In the genomic region with DNA sequence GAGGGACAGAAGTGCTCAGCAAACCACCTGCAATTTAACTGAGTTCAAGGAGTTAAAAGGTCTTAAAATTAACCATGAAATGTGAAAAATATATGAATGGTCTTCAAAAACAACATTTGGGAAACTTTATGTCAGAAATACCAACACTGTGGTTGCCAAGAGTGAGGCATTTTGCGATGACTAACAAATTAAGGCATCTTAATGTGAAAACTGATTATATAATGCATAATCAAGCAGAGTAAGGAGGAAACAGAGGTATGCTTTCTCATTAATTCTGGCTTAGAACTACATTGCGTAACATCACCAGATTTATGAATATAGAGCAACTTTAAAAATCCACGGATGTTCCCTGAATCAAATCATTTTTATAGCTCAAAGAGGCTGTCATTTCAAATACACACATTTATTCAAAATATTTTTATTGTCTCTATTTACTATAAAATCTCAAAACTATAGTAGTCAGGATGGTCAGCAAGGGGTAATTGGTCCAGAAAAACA, we compare ENCODE assay signal across 25 cellular contexts.
DNase-seq lines count a peak whose midpoint lies in the region; ATAC-seq, FAIRE-seq and TF ChIP-seq lines count a peak whose summit lies in the region.
"Had no signal": no experiment of that assay in that cellular context is flagged by ENCODE, and none has a peak within 500 bp of the region (broad histone marks: within the 10 kb centered on the region; RNA-seq: fewer than 3 reads in every experiment).

No MANE protein-coding gene starts in this region.

- H3K14ac ChIP-seq in IMR-90 (replicated peaks; ENCODE audit: low read depth, low read length) (no peak overlapping the region), H1 (ENCODE audit: insufficient read length) (no peak overlapping the region)

- POLR2A ChIA-PET in IMR-90 (lab: Charles Lee; ENCODE audit: unreplicated experiment) (no interaction called here), H1 (lab: Charles Lee; ENCODE audit: partially characterized antibody) (no interaction called here)

- no peaks in the 10 kb centered on the region for H3K79me2 ChIP-seq in H1 (ENCODE audit: control insufficient read depth in 1 of 2, insufficient read depth in 2 of 2, low read length in 2 of 2)
- H3K79me2 ChIP-seq in smooth muscle cell (ENCODE audit: low read depth): no peaks in the 10 kb centered on the region

- H2AFZ ChIP-seq in IMR-90 (replicated peaks; ENCODE audit: low read length, poor library complexity) (no peak overlapping the region), H1 (ENCODE audit: low read length) (no peak overlapping the region), smooth muscle cell (ENCODE audit: low read depth) (no peak overlapping the region)
- H2AFZ ChIP-seq: GM23338 had no signal

- TF ChIP-seq EP300 in H1 (IDR thresholded peaks at IDR 0.05; ENCODE audit: borderline replicate concordance in 1 of 2, low read depth in 2 of 2, low read length in 2 of 2): no peak

- TF ChIP-seq CTCF in IMR-90 (conservative IDR thresholded peaks at IDR 0.05; ENCODE audit: low read depth, low read length) (no peak), H1 (IDR thresholded peaks at IDR 0.05; ENCODE audit: control extremely low read depth in 1 of 3, insufficient read depth in 1 of 3, low read depth in 1 of 3, low read length in 3 of 3) (no peak), retinal pigment epithelial cell (conservative IDR thresholded peaks at IDR 0.05; ENCODE audit: low read depth, low read length) (no peak), smooth muscle cell (IDR thresholded peaks at IDR 0.05; ENCODE audit: borderline replicate concordance, insufficient read depth, poor library complexity, severe bottlenecking) (no peak)

- H3K9ac ChIP-seq in IMR-90 (ENCODE audit: low read depth, low read length): no peak overlapping the region
- no peak overlapping the region for H3K9ac ChIP-seq in H1 (replicated peaks in 1 of 4; ENCODE audit: extremely low read depth in 1 of 4, low read depth in 3 of 4, low read length in 3 of 4)
- no peak overlapping the region for H3K9ac ChIP-seq in smooth muscle cell (ENCODE audit: low read depth)

- H4K8ac ChIP-seq in IMR-90 (ENCODE audit: low read depth in 2 of 2, low read length in 2 of 2) (no peak overlapping the region), H1 (ENCODE audit: extremely low read depth, insufficient read depth, low read length) (no peak overlapping the region)

- BruUV-seq in IMR-90 (replicated peaks; lab: Mats Ljungman, UMichigan): no TSS peak

- no peak overlapping the region for H3K56ac ChIP-seq in IMR-90 (ENCODE audit: extremely low read depth, insufficient read depth, low read length)
- no peak overlapping the region for H3K56ac ChIP-seq in H1 (replicated peaks; ENCODE audit: insufficient read length, low read depth, low read length)

- no peak overlapping the region for H2BK120ac ChIP-seq in IMR-90 (ENCODE audit: low read depth, low read length)
- no peak overlapping the region for H2BK120ac ChIP-seq in H1 (replicated peaks; ENCODE audit: low read depth, low read length)

- TF ChIP-seq POLR2A in IMR-90 (IDR thresholded peaks at IDR 0.05; ENCODE audit: low read depth, low read length) (no peak), H1 (IDR thresholded peaks at IDR 0.05; ENCODE audit: control extremely low read depth in 1 of 2, low read depth in 2 of 2, low read length in 2 of 2) (no peak)

- TF ChIP-seq RAD21 in IMR-90 (IDR thresholded peaks at IDR 0.05; ENCODE audit: low read length) (no peak), H1 (IDR thresholded peaks at IDR 0.05 in 1 of 2, conservative IDR thresholded peaks at IDR 0.05 in 1 of 2; ENCODE audit: low read depth in 2 of 2, low read length in 2 of 2) (no peak)

- H3K4ac ChIP-seq in IMR-90 (ENCODE audit: low read depth, low read length) (no peak overlapping the region), H1 (replicated peaks; ENCODE audit: insufficient read length, low read depth, low read length) (no peak overlapping the region)

- WGBS in IMR-90 (ENCODE audit: extremely low coverage in 2 of 2, insufficient read length in 1 of 2), 2 experiments: no CpG with 5 or more reads among the region's 3 CpGs
- WGBS in H1 (ENCODE audit: extremely low coverage in 1 of 2, insufficient coverage in 1 of 2, insufficient read length in 1 of 2, insufficient replicate concordance in 2 of 2, low coverage in 1 of 2, low lambda C conversion rate in 2 of 2, missing lambda C conversion rate in 1 of 2), 2 experiments: 94% methylated on average over 3 of the region's 3 CpGs; no CpG with 5 or more reads in 1 of the 2 experiments
- 94% methylated on average over 3 of the region's 3 CpGs for WGBS in smooth muscle cell (ENCODE audit: low lambda C conversion rate)

- no peaks in the 10 kb centered on the region for H3K9me3 ChIP-seq in IMR-90 (ENCODE audit: control insufficient read depth, insufficient read depth, low read length)
- H3K9me3 ChIP-seq in H1 (ENCODE audit: insufficient read depth in 2 of 2, low read depth in 1 of 2, low read length in 1 of 2): no peaks in the 10 kb centered on the region
- H3K9me3 ChIP-seq in smooth muscle cell (replicated peaks; ENCODE audit: low read depth): no peaks in the 10 kb centered on the region
- H3K9me3 ChIP-seq: BE2C had no signal

- H3K4me3 ChIP-seq in IMR-90 (ENCODE audit: insufficient read depth, low read depth, low read length) (no peak overlapping the region), H1 (ENCODE audit: extremely low read depth in 1 of 4, insufficient read depth in 2 of 4, low read depth in 3 of 4, low read length in 4 of 4) (no peak overlapping the region), retinal pigment epithelial cell (ENCODE audit: low read length) (no peak overlapping the region), smooth muscle cell (no peak overlapping the region)
- H3K4me3 ChIP-seq: GM12878, GM23338 had no signal

- intact Hi-C loops in IMR-90 (cut with micrococcal nuclease): no loop called here

- H2BK12ac ChIP-seq in H1 (ENCODE audit: low read depth, low read length): no peak overlapping the region

- dilution Hi-C loops in IMR-90 (cut with HindIII; ENCODE audit: low sequenced_read_pairs, unreplicated experiment): no loop called here

- no peaks in the 10 kb centered on the region for H3K79me1 ChIP-seq in IMR-90 (ENCODE audit: low read depth in 1 of 2, low read length in 2 of 2)
- no peaks in the 10 kb centered on the region for H3K79me1 ChIP-seq in H1 (ENCODE audit: low read depth, low read length)

- H2BK5ac ChIP-seq in IMR-90 (ENCODE audit: low read depth, low read length, poor library complexity, severe bottlenecking) (no peak overlapping the region), H1 (ENCODE audit: low read depth, low read length) (no peak overlapping the region)

- H3K23ac ChIP-seq in IMR-90 (ENCODE audit: low read depth, low read length): no peak overlapping the region
- H3K23ac ChIP-seq in H1 (ENCODE audit: insufficient read length): no peak overlapping the region

- no peak overlapping the region for H3K4me2 ChIP-seq in IMR-90 (ENCODE audit: low read depth, low read length)
- no peak overlapping the region for H3K4me2 ChIP-seq in H1 (ENCODE audit: insufficient read depth in 1 of 2, low read depth in 2 of 2, low read length in 2 of 2)
- H3K4me2 ChIP-seq in smooth muscle cell: no peak overlapping the region
- H3K4me2 ChIP-seq: GM23338 had no signal

- H2BK20ac ChIP-seq in IMR-90 (ENCODE audit: low read depth, low read length) (no peak overlapping the region), H1 (ENCODE audit: low read length) (no peak overlapping the region)

- in situ Hi-C loops in IMR-90 (cut with MboI; ENCODE audit: low sequenced_read_pairs): no loop called here

- H4K20me1 ChIP-seq in IMR-90 (ENCODE audit: insufficient read depth, low read length): no peaks in the 10 kb centered on the region
- no peaks in the 10 kb centered on the region for H4K20me1 ChIP-seq in H1 (replicated peaks in 1 of 2; ENCODE audit: control insufficient read depth in 1 of 2, insufficient read depth in 2 of 2, low read length in 2 of 2)
- no peaks in the 10 kb centered on the region for H4K20me1 ChIP-seq in smooth muscle cell (ENCODE audit: low read depth)

- H4K91ac ChIP-seq in IMR-90 (ENCODE audit: insufficient read depth, low read depth, low read length) (no peak overlapping the region), H1 (replicated peaks; ENCODE audit: insufficient read length, low read length) (no peak overlapping the region)

- H3K18ac ChIP-seq in IMR-90 (ENCODE audit: low read depth, low read length): no peak overlapping the region
- no peak overlapping the region for H3K18ac ChIP-seq in H1 (ENCODE audit: extremely low read depth, low read length)

- H2AK9ac ChIP-seq in IMR-90 (replicated peaks; ENCODE audit: low read depth, low read length, poor library complexity): no peak overlapping the region

- no peak for FAIRE-seq in H1 (lab: Jason Lieb, UNC)
- FAIRE-seq: A204.1, GM12878, HTR-8/SVneo had no signal

- H3F3A ChIP-seq in smooth muscle cell (ENCODE audit: low read depth): no peaks in the 10 kb centered on the region

- H4K5ac ChIP-seq in IMR-90 (ENCODE audit: low read depth, low read length) (no peak overlapping the region), H1 (ENCODE audit: insufficient read length, low read depth, low read length) (no peak overlapping the region)

- H3K27me3 ChIP-seq in IMR-90 (ENCODE audit: control insufficient read depth, insufficient read depth, low read length): no peaks in the 10 kb centered on the region
- H3K27me3 ChIP-seq in H1 (replicated peaks in 1 of 4; ENCODE audit: control insufficient read depth in 3 of 4, extremely low read depth in 1 of 4, insufficient read depth in 3 of 4, low read length in 3 of 4): no peaks in the 10 kb centered on the region
- H3K27me3 ChIP-seq in smooth muscle cell (ENCODE audit: low read depth): no peaks in the 10 kb centered on the region
- H3K27me3 ChIP-seq: BE2C had no signal

- DNase-seq in IMR-90 (no peak), amniotic epithelial cell (ENCODE audit: low read depth) (peak; percentile 8), H1 (ENCODE audit: low read depth in 1 of 2, low spot score in 2 of 2) (no peak), retinal pigment epithelial cell (ENCODE audit: low read depth) (peak; percentile 63), smooth muscle cell (lab: John Stamatoyannopoulos, UW; ENCODE audit: unreplicated experiment) (no peak)
- DNase-seq: ACHN; BE2C; C1 segment of cervical spinal cord; CD4-positive, CD25-positive, alpha-beta regulatory T cell; CD8-positive, alpha-beta memory T cell; COR-L47; DMS 273 treated with DMSO at 0.1 percent for 48 hours; DMS53; DND-41; EL; H7; HFFc6; KBM-7 had no signal

- H3K27ac ChIP-seq in IMR-90 (ENCODE audit: insufficient read depth, low read length): no peak overlapping the region
- no peak overlapping the region for H3K27ac ChIP-seq in H1 (ENCODE audit: low read depth, low read length)
- H3K27ac ChIP-seq in smooth muscle cell (ENCODE audit: low read depth): no peak overlapping the region

- H2BK15ac ChIP-seq in IMR-90 (ENCODE audit: low read depth, low read length): no peak overlapping the region
- no peak overlapping the region for H2BK15ac ChIP-seq in H1 (ENCODE audit: low read length)

- ATAC-seq in IMR-90 (ENCODE audit: low read depth) (no peak), GM18873 (IDR thresholded peaks at IDR 0.05; ENCODE audit: low FRiP score, unreplicated experiment) (no peak), GM18498 (IDR thresholded peaks at IDR 0.05; ENCODE audit: unreplicated experiment) (no peak)
- ATAC-seq: GM12878, GM23338, HCT116 had no signal

- H2AK5ac ChIP-seq in IMR-90 (ENCODE audit: low read depth, low read length) (no peak overlapping the region), H1 (ENCODE audit: low read depth, low read length) (no peak overlapping the region)

- CTCF ChIA-PET in IMR-90 (lab: Yijun Ruan, JAX): no interaction called here
- CTCF ChIA-PET in H1 (lab: Charles Lee; ENCODE audit: partially characterized antibody): interaction anchor here (1.6 kb wide), 1 partner anchor 45 kb away, joined by 3 read pairs; no protein-coding TSS in a partner anchor

- no peaks in the 10 kb centered on the region for H3K23me2 ChIP-seq in H1 (ENCODE audit: low read depth, low read length)

- H3K36me3 ChIP-seq in IMR-90 (ENCODE audit: control insufficient read depth, insufficient read depth, low read length) (no peaks in the 10 kb centered on the region), H1 (ENCODE audit: control insufficient read depth in 2 of 4, insufficient read depth in 4 of 4, low read length in 3 of 4) (no peaks in the 10 kb centered on the region), smooth muscle cell (ENCODE audit: low read depth) (no peaks in the 10 kb centered on the region)
- H3K36me3 ChIP-seq: BE2C had no signal

- H3K9me1 ChIP-seq in IMR-90 (ENCODE audit: insufficient read depth, low read length): no peaks in the 10 kb centered on the region

- H3K4me1 ChIP-seq in IMR-90 (ENCODE audit: control insufficient read depth, insufficient read depth, low read length): no peaks in the 10 kb centered on the region
- H3K4me1 ChIP-seq in H1 (replicated peaks in 1 of 4; ENCODE audit: control insufficient read depth in 3 of 4, insufficient read depth in 4 of 4, low read length in 3 of 4): no peaks in the 10 kb centered on the region; a peak in 1 of 7 replicates
- no peaks in the 10 kb centered on the region for H3K4me1 ChIP-seq in smooth muscle cell (ENCODE audit: low read depth)
- H3K4me1 ChIP-seq: BE2C had no signal

Comparison
In these comparisons a context has a peak if more than half of its experiments do, and no peak if none do; other contexts are left out.
1. DNase-seq: peak in amniotic epithelial cell (single experiment) and retinal pigment epithelial cell (single experiment); none in IMR-90 (single experiment), H1 (0 of 2) and smooth muscle cell (single experiment).